8 cellular contexts compared by ENCODE assay signal in the genomic region with DNA sequence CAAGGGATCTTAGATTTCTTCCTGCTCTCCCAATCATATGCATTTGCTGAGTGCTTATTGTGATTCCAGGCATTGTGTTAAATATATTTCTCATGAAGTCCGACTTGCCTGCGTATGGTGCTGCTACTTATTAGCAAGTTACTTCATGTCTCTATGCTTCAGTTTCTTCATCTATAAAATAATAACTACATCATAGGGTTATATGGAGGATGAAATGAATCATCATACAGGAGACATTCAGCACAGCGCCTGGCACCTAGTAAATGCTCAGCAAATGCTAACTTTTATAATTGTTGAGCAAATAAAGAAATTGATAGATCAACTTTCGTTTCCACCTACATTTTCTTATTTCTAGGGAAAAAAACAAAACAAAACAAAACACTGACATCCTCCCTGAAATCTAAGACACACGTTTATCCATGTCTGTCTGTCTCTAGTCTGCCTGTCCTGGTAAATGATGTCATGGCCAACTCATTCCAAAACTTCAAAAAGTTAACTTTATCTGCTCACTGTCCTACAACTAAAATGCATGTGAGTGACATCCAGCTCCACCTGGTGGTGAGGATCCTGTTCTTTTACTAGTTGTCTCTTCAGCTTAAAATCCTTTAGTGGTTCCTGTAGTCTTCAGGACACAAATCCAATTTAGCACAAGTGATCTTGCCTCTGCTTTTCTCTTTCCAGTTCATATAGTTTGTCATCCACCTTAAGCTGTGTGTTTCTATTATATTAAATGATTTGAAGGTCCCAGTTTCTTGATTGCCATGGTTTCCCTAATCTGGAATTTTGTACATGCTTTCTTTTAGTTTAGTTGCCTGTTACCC. TPM values are rescaled to one million over a fixed set of nuclear protein-coding genes. Genes with fewer than 3 reads are reported as not detected.
DNase-seq lines count a peak whose midpoint lies in the region; ATAC-seq and TF ChIP-seq lines count a peak whose summit lies in the region.

No MANE protein-coding gene starts in this region.

- ATAC-seq in GM18519 (IDR thresholded peaks at IDR 0.05; ENCODE audit: low FRiP score, unreplicated experiment) (peak; percentile 66), HG03460 (IDR thresholded peaks at IDR 0.05; ENCODE audit: unreplicated experiment) (peak; percentile 62), left cardiac atrium (no peak)

- TF ChIP-seq CTCF in C4-2B (conservative IDR thresholded peaks at IDR 0.05): peak; percentile 78
- TF ChIP-seq CTCF in VCaP (conservative IDR thresholded peaks at IDR 0.05): peak; percentile 81

- intact Hi-C loops in left cardiac atrium (cut with DNase I): no loop called here

- DNase-seq in germinal center (ENCODE audit: low spot score) (peak; percentile 8), SK-N-DZ (ENCODE audit: low spot score) (no peak), left cardiac atrium (no peak)
- DNase-seq in activated effector memory CD4-positive, alpha-beta T cell treated with anti-CD3 and anti-CD28 coated beads, Interleukin-2, amount 50 U/mL, for 16 hours: no peak

- H3K27ac ChIP-seq in C4-2B (no peak overlapping the region), VCaP (no peak overlapping the region)

RNA-seq across cellular contexts. Expression of a gene that starts 27.7 kb away (rescaled TPM):
- polyA plus RNA-seq in SK-N-DZ (2014; cell fraction: cytosol; rRNA removed): 0.03 TPM in 1 of 2 replicates, not detected in the other
- not detected in 2 replicates for polyA plus RNA-seq in SK-N-DZ (2014; cell fraction: nucleus; rRNA removed)
- not detected for total RNA-seq in left cardiac atrium

RNA-seq across cellular contexts. Expression of a gene that starts 33.5 kb away (rescaled TPM):
- polyA plus RNA-seq in SK-N-DZ (2014; cell fraction: cytosol; rRNA removed): 24.2 and 24.9 TPM in 2 replicates
- 13.7 and 22.0 TPM in 2 replicates for polyA plus RNA-seq in SK-N-DZ (2014; cell fraction: nucleus; rRNA removed)
- 10 to 100 TPM; 39.8 to 41.1 TPM for total RNA-seq in left cardiac atrium

Comparison
In these comparisons a context has a peak if more than half of its experiments do, and no peak if none do; other contexts are left out.
1. ATAC-seq: peak in GM18519 (single experiment) and HG03460 (single experiment); none in left cardiac atrium (0 of 2).